Comparison of ENCODE assay signal across 8 cellular contexts in genomic region chr15:76335129-76335850, GRCh38. TPM values are rescaled to one million over a fixed set of nuclear protein-coding genes. Genes with fewer than 3 reads are reported as not detected.
DNase-seq lines count a peak whose midpoint lies in the region; ATAC-seq, FAIRE-seq and TF ChIP-seq lines count a peak whose summit lies in the region.

No MANE protein-coding gene starts in this region.

- peak overlapping the region; percentile 85 for H3K4me3 Mint-ChIP-seq in activated T-helper 2 cell treated with anti-CD3 and anti-CD28 coated beads, Interferon-gamma antibody, Interleukin-2, Interleukin-4, amounts not matched to agents 10 μg/mL and 5 μg/mL and 100 μg/mL, durations not matched to agents 14 hours and 24 hours and 36 hours (ENCODE audit: low read depth)

- no peaks in the 10 kb centered on the region for H3K9me3 ChIP-seq in BE2C
- no peaks in the 10 kb centered on the region for H3K9me3 ChIP-seq in HCT116 (ENCODE audit: control insufficient read depth in 1 of 2, insufficient read depth in 1 of 2, low read depth in 1 of 2, low read length in 2 of 2)

- peak overlapping the region; percentile 67 for H3K27ac Mint-ChIP-seq in activated T-helper 2 cell treated with anti-CD3 and anti-CD28 coated beads, Interferon-gamma antibody, Interleukin-2, Interleukin-4, amounts not matched to agents 10 μg/mL and 5 μg/mL and 100 μg/mL, durations not matched to agents 14 hours and 24 hours and 36 hours

- H2BK15ac ChIP-seq in mesendoderm (replicated peaks; ENCODE audit: low read depth): no peak overlapping the region

- no peak overlapping the region for H4K8ac ChIP-seq in mesendoderm (ENCODE audit: low read depth, low read length)

- RAD21 ChIA-PET in HCT116 (lab: Charles Lee; ENCODE audit: low non-redundant PET in 1 of 2, low total read pairs in 2 of 2, uncharacterized antibody in 2 of 2, unreplicated experiment in 2 of 2): interaction anchor here in 1 of 2 experiments (1.4 kb wide), 1 partner anchor 150 kb away, joined by 7 read pairs; no protein-coding TSS in a partner anchor

- no peaks in the 10 kb centered on the region for H4K20me1 ChIP-seq in HCT116 (ENCODE audit: insufficient read depth)

- H3K4me3 ChIP-seq in BE2C (ENCODE audit: low read depth, low read length) (peak overlapping the region; percentile 56), HCT116 (replicated peaks in 1 of 2; ENCODE audit: low read depth in 1 of 2, low read length in 2 of 2) (peak overlapping the region; percentile 66 to 77), mesendoderm (ENCODE audit: low read length) (no peak overlapping the region)

- TF ChIP-seq CTCF in BE2C (IDR thresholded peaks at IDR 0.05; ENCODE audit: low read depth, low read length): no peak
- TF ChIP-seq CTCF in HCT116 (IDR thresholded peaks at IDR 0.05 in 2 of 3, conservative IDR thresholded peaks at IDR 0.05 in 1 of 3; ENCODE audit: borderline replicate concordance in 1 of 3, insufficient read depth in 1 of 3, low read depth in 2 of 3, low read length in 2 of 3): no peak

- no peak overlapping the region for H2BK5ac ChIP-seq in mesendoderm (ENCODE audit: low read length)

- no peak for TF ChIP-seq RAD21 in HCT116 (IDR thresholded peaks at IDR 0.05; ENCODE audit: low read depth)

- H3K36me3 Mint-ChIP-seq in activated T-helper 2 cell treated with anti-CD3 and anti-CD28 coated beads, Interferon-gamma antibody, Interleukin-2, Interleukin-4, amounts not matched to agents 10 μg/mL and 5 μg/mL and 100 μg/mL, durations not matched to agents 14 hours and 24 hours and 36 hours (ENCODE audit: low read depth): peaks cover 15% of the 10 kb centered on the region

- H3K36me3 ChIP-seq in BE2C (no peaks in the 10 kb centered on the region), HCT116 (ENCODE audit: control insufficient read depth in 1 of 2, insufficient read depth in 2 of 2, low read length in 2 of 2) (no peaks in the 10 kb centered on the region), mesendoderm (ENCODE audit: control insufficient read depth, insufficient read depth, low read length) (no peaks in the 10 kb centered on the region)

- H3K56ac ChIP-seq in mesendoderm (ENCODE audit: low read length): peak overlapping the region; percentile 86

- BruUV-seq in HCT116 (replicated peaks; lab: Mats Ljungman, UMichigan): no TSS peak

- H3K9ac ChIP-seq in HCT116 (ENCODE audit: low read length) (peak overlapping the region; percentile 63), mesendoderm (ENCODE audit: low read length) (peak overlapping the region; percentile 76)

- H3K9me2 ChIP-seq in HCT116 (ENCODE audit: insufficient read depth): no peaks in the 10 kb centered on the region

- POLR2A ChIA-PET in HCT116 (lab: Charles Lee): interaction anchor here (0.9 to 1.8 kb wide), 8 partner anchors 7 to 187 kb away, joined by 3 to 39 read pairs (median 4); no protein-coding TSS in a partner anchor

- H3K79me2 ChIP-seq in HCT116 (ENCODE audit: insufficient read depth, low read length): peaks cover 11% of the 10 kb centered on the region
- H3K79me2 ChIP-seq in mesendoderm (ENCODE audit: control insufficient read depth, insufficient read depth, low read length): no peaks in the 10 kb centered on the region

- ATAC-seq in HCT116 (no peak), HG02588 (IDR thresholded peaks at IDR 0.05; ENCODE audit: unreplicated experiment) (no peak), HG02973 (IDR thresholded peaks at IDR 0.05; ENCODE audit: unreplicated experiment) (no peak)

- no peak overlapping the region for H4K5ac ChIP-seq in mesendoderm (ENCODE audit: low read length)

- H3K9me3 Mint-ChIP-seq in activated T-helper 2 cell treated with anti-CD3 and anti-CD28 coated beads, Interferon-gamma antibody, Interleukin-2, Interleukin-4, amounts not matched to agents 10 μg/mL and 5 μg/mL and 100 μg/mL, durations not matched to agents 14 hours and 24 hours and 36 hours: no peaks in the 10 kb centered on the region

- peak; percentile 25 for DNase-seq in BE2C
- DNase-seq in HCT116 (ENCODE audit: low read depth, low spot score): no peak
- DNase-seq in activated T-helper 2 cell treated with anti-CD3 and anti-CD28 coated beads, Interferon-gamma antibody, Interleukin-2, Interleukin-4, amounts not matched to agents 10 μg/mL and 5 μg/mL and 100 μg/mL, durations not matched to agents 14 hours and 24 hours and 36 hours (ENCODE audit: low spot score): no peak
- peak; percentile 81 for DNase-seq in mesendoderm
- no peak for DNase-seq in NCI-H2196 (lab: John Stamatoyannopoulos, UW; ENCODE audit: unreplicated experiment)
- DNase-seq in GM12892 (ENCODE audit: insufficient read length): no peak

- H3K27me3 ChIP-seq in BE2C: peaks cover 67% of the 10 kb centered on the region
- no peaks in the 10 kb centered on the region for H3K27me3 ChIP-seq in HCT116 (ENCODE audit: insufficient read depth, low read length)
- H3K27me3 ChIP-seq in mesendoderm (ENCODE audit: insufficient read depth, low read length, poor library complexity): peaks cover 31% of the 10 kb centered on the region

- peaks cover 30% of the 10 kb centered on the region for H3K4me1 Mint-ChIP-seq in activated T-helper 2 cell treated with anti-CD3 and anti-CD28 coated beads, Interferon-gamma antibody, Interleukin-2, Interleukin-4, amounts not matched to agents 10 μg/mL and 5 μg/mL and 100 μg/mL, durations not matched to agents 14 hours and 24 hours and 36 hours (ENCODE audit: low read depth)

- FAIRE-seq in GM12892 (lab: Jason Lieb, UNC): no peak

- peak overlapping the region; percentile 42 for H3K4ac ChIP-seq in mesendoderm (ENCODE audit: low read depth, low read length)

- H3K27ac ChIP-seq in HCT116 (ENCODE audit: low read depth, low read length) (peak overlapping the region; percentile 70), mesendoderm (ENCODE audit: low read depth, low read length) (peak overlapping the region; percentile 21)

- intact Hi-C loops in HCT116 (cut with micrococcal nuclease): loop anchor here (10.0 kb wide), 1 partner anchor 510 kb away; no protein-coding TSS in a partner anchor
- intact Hi-C loops in activated T-helper 2 cell treated with anti-CD3 and anti-CD28 coated beads, Interferon-gamma antibody, Interleukin-2, Interleukin-4, amounts not matched to agents 10 μg/mL and 5 μg/mL and 100 μg/mL, durations not matched to agents 14 hours and 24 hours and 36 hours (cut with micrococcal nuclease): no loop called here

- H3K79me1 ChIP-seq in mesendoderm (ENCODE audit: low read length): no peaks in the 10 kb centered on the region

- no peak for TF ChIP-seq POLR2A in HCT116 (IDR thresholded peaks at IDR 0.05; ENCODE audit: borderline replicate concordance, extremely low read depth, insufficient read depth, insufficient read length)
- TF ChIP-seq POLR2A in GM12892 (IDR thresholded peaks at IDR 0.05; ENCODE audit: low read depth, low read length): no peak

- WGBS in mesendoderm (ENCODE audit: extremely low coverage, insufficient coverage, low lambda C conversion rate): no CpG with 5 or more reads among the region's 45 CpGs

- H2AFZ ChIP-seq in HCT116 (ENCODE audit: low read depth, low read length, poor library complexity, severe bottlenecking): no peak overlapping the region

- peaks cover 51% of the 10 kb centered on the region for H3K27me3 Mint-ChIP-seq in activated T-helper 2 cell treated with anti-CD3 and anti-CD28 coated beads, Interferon-gamma antibody, Interleukin-2, Interleukin-4, amounts not matched to agents 10 μg/mL and 5 μg/mL and 100 μg/mL, durations not matched to agents 14 hours and 24 hours and 36 hours (ENCODE audit: low read depth)

- no peak overlapping the region for H2AK5ac ChIP-seq in mesendoderm (ENCODE audit: low read length)

- H2BK120ac ChIP-seq in mesendoderm (ENCODE audit: low read depth, low read length): no peak overlapping the region

- CTCF ChIA-PET in HCT116 (lab: Charles Lee): interaction anchor here (0.6 to 1.5 kb wide), 4 partner anchors 9 to 533 kb away, joined by 3 to 4 read pairs (median 4); no protein-coding TSS in a partner anchor

- H3K18ac ChIP-seq in mesendoderm (ENCODE audit: low read length): peak overlapping the region; percentile 78

- H3K4me1 ChIP-seq in BE2C: no peaks in the 10 kb centered on the region
- H3K4me1 ChIP-seq in HCT116 (ENCODE audit: control insufficient read depth in 1 of 2, insufficient read depth in 2 of 2, low read length in 2 of 2): peaks cover 10 to 25% of the 10 kb centered on the region in 2 experiments; a peak in 3 of 4 replicates
- H3K4me1 ChIP-seq in mesendoderm (ENCODE audit: control insufficient read depth, low read depth, low read length): peaks cover 2% of the 10 kb centered on the region

- no peak overlapping the region for H3K23ac ChIP-seq in mesendoderm (ENCODE audit: low read length)

- H3K4me2 ChIP-seq in HCT116 (ENCODE audit: low read length) (peak overlapping the region; percentile 88), mesendoderm (ENCODE audit: low read length) (peak overlapping the region; percentile 80)

TF ChIP-seq in HCT116, 20 proteins besides CTCF, POLR2A, EP300 and RAD21:
- no peak for TF ChIP-seq YY1 (IDR thresholded peaks at IDR 0.05; ENCODE audit: extremely low read depth, insufficient replicate concordance, low read depth, low read length)
- no peak for TF ChIP-seq ATF3 (IDR thresholded peaks at IDR 0.05)

RNA-seq across cellular contexts. Expression of gene ISL2, which starts 1.3 kb away (rescaled TPM):
- 0.42 TPM for polyA plus RNA-seq in BE2C (2012; ENCODE audit: insufficient read depth, insufficient read length, low read depth)
- total RNA-seq in HCT116 (2021; ENCODE audit: unreplicated experiment): 11.6 TPM
- 7.9 and 9.4 TPM in 2 replicates for polyA plus RNA-seq in HCT116 (2012)
- 1.4 and 1.8 TPM in 2 replicates for total RNA-seq in activated T-helper 2 cell treated with anti-CD3 and anti-CD28 coated beads, Interferon-gamma antibody, Interleukin-2, Interleukin-4, amounts not matched to agents 10 μg/mL and 5 μg/mL and 100 μg/mL, durations not matched to agents 14 hours and 24 hours and 36 hours
- 0.49 TPM for polyA plus RNA-seq in mesendoderm (2013, experiment 1 of 2)
- 0.41 TPM for polyA plus RNA-seq in mesendoderm (2013, experiment 2 of 2)
- 0.42 TPM for polyA plus RNA-seq in GM12892 (2012; ENCODE audit: missing spikeins)

RNA-seq across cellular contexts. Expression of gene ETFA, which starts 24.0 kb away (rescaled TPM):
- 159 TPM for polyA plus RNA-seq in BE2C (2012; ENCODE audit: insufficient read depth, insufficient read length, low read depth)
- total RNA-seq in HCT116 (2021; ENCODE audit: unreplicated experiment): 144 TPM
- 128 and 165 TPM in 2 replicates for polyA plus RNA-seq in HCT116 (2012)
- 157 and 160 TPM in 2 replicates for total RNA-seq in activated T-helper 2 cell treated with anti-CD3 and anti-CD28 coated beads, Interferon-gamma antibody, Interleukin-2, Interleukin-4, amounts not matched to agents 10 μg/mL and 5 μg/mL and 100 μg/mL, durations not matched to agents 14 hours and 24 hours and 36 hours
- 46.7 TPM for polyA plus RNA-seq in mesendoderm (2013, experiment 1 of 2)
- 47.7 TPM for polyA plus RNA-seq in mesendoderm (2013, experiment 2 of 2)
- polyA plus RNA-seq in GM12892 (2012; ENCODE audit: missing spikeins): 284 TPM

Comparison
In these comparisons a context has a peak if more than half of its experiments do, and no peak if none do; other contexts are left out.
1. DNase-seq: peak in BE2C (single experiment) and mesendoderm (single experiment); none in HCT116 (single experiment), activated T-helper 2 cell treated with anti-CD3 and anti-CD28 coated beads, Interferon-gamma antibody, Interleukin-2, Interleukin-4, amounts not matched to agents 10 μg/mL and 5 μg/mL and 100 μg/mL, durations not matched to agents 14 hours and 24 hours and 36 hours (single experiment), NCI-H2196 (single experiment) and GM12892 (single experiment).